10 cellular contexts compared by ENCODE assay signal in genomic region chr6:155050311-155050710, GRCh38. TPM values are rescaled to one million over a fixed set of nuclear protein-coding genes. Genes with fewer than 3 reads are reported as not detected.
DNase-seq lines count a peak whose midpoint lies in the region; ATAC-seq and TF ChIP-seq lines count a peak whose summit lies in the region.
"Had no signal": no experiment of that assay in that cellular context is flagged by ENCODE, and none has a peak within 500 bp of the region (broad histone marks: within the 10 kb centered on the region; RNA-seq: fewer than 3 reads in every experiment).

No MANE protein-coding gene starts in this region.

- H3K9me3 Mint-ChIP-seq in T-cell: no peaks in the 10 kb centered on the region

- H3K36me3 ChIP-seq in kidney epithelial cell (ENCODE audit: control insufficient read depth, insufficient read depth, low read length): no peaks in the 10 kb centered on the region
- no peaks in the 10 kb centered on the region for H3K36me3 ChIP-seq in effector memory CD4-positive, alpha-beta T cell (ENCODE audit: control insufficient read depth, insufficient read depth, low read length)
- H3K36me3 ChIP-seq: thoracic aorta had no signal

- no peaks in the 10 kb centered on the region for H3K27me3 Mint-ChIP-seq in T-cell

- H3K36me3 Mint-ChIP-seq in T-cell: no peaks in the 10 kb centered on the region

- H3K4me3 Mint-ChIP-seq in T-cell: no peak overlapping the region

- H3K27ac Mint-ChIP-seq in T-cell: peak overlapping the region; percentile 78 to 79

- no peaks in the 10 kb centered on the region for H3K9me3 ChIP-seq in effector memory CD4-positive, alpha-beta T cell (ENCODE audit: control insufficient read depth, low read length)
- H3K9me3 ChIP-seq: thoracic aorta had no signal

- POLR2A ChIA-PET in T-cell (lab: Charles Lee): interaction anchor here in 1 of 2 donors (0.6 kb wide), 1 partner anchor 9 kb away, joined by 3 read pairs; no protein-coding TSS in a partner anchor

- CTCF ChIA-PET in T-cell (lab: Charles Lee): interaction anchor here in 1 of 2 donors (0.6 kb wide), 1 partner anchor 152 kb away, joined by 8 read pairs; no protein-coding TSS in a partner anchor

- no peaks in the 10 kb centered on the region for H3K27me3 ChIP-seq in kidney epithelial cell (ENCODE audit: control insufficient read depth, insufficient read depth, low read length)
- no peaks in the 10 kb centered on the region for H3K27me3 ChIP-seq in effector memory CD4-positive, alpha-beta T cell (replicated peaks; ENCODE audit: control insufficient read depth, insufficient read depth, low read length, poor library complexity, severe bottlenecking)

- H3K4me1 Mint-ChIP-seq in T-cell: peaks cover 11 to 19% (median 13%) of the 10 kb centered on the region in 3 donors

- H3K4me1 ChIP-seq in effector memory CD4-positive, alpha-beta T cell (ENCODE audit: control insufficient read depth, insufficient read depth, low read length, poor library complexity, severe bottlenecking): no peaks in the 10 kb centered on the region

- ATAC-seq in GM18499 (IDR thresholded peaks at IDR 0.05; ENCODE audit: insufficient read depth, unreplicated experiment) (peak; percentile 85), HG02588 (IDR thresholded peaks at IDR 0.05; ENCODE audit: unreplicated experiment) (peak; percentile 82), T-cell (replicated peaks in 1 of 4) (peak; percentile 40 to 88 (median 66))

- peak in 4 of 34 experiments; percentile 1 to 5 (median 2) for DNase-seq in T-cell
- peak; percentile 39 for DNase-seq in kidney epithelial cell (ENCODE audit: low read depth)
- no peak for DNase-seq in effector memory CD4-positive, alpha-beta T cell
- DNase-seq in MV-4-11 (lab: John Stamatoyannopoulos, UW): no peak
- DNase-seq in NCI-H524 treated with DMSO at 0.1 percent for 48 hours (lab: John Stamatoyannopoulos, UW): no peak
- no peak for DNase-seq in NCI-H226

- no peak overlapping the region for H3K27ac ChIP-seq in effector memory CD4-positive, alpha-beta T cell (ENCODE audit: insufficient read depth, low read length, poor library complexity, severe bottlenecking)
- H3K27ac ChIP-seq: thoracic aorta, VCaP had no signal

- no peak overlapping the region for H3K4me3 ChIP-seq in kidney epithelial cell (ENCODE audit: low read depth, low read length)
- H3K4me3 ChIP-seq in effector memory CD4-positive, alpha-beta T cell (ENCODE audit: insufficient read depth, low read depth, low read length, poor library complexity, severe bottlenecking): no peak overlapping the region
- H3K4me3 ChIP-seq: thoracic aorta had no signal

- no peak for TF ChIP-seq CTCF in kidney epithelial cell (IDR thresholded peaks at IDR 0.05; ENCODE audit: insufficient read depth, low read length, poor library complexity, severe bottlenecking)

RNA-seq across cellular contexts. Expression of gene TIAM2, which starts 55.2 kb away (rescaled TPM):
- total RNA-seq in T-cell (1 to 10 TPM; 4.6 to 7.1 (median 6.8) TPM), kidney epithelial cell (21.3 and 30.1 TPM in 2 replicates)
